In the genomic region with DNA sequence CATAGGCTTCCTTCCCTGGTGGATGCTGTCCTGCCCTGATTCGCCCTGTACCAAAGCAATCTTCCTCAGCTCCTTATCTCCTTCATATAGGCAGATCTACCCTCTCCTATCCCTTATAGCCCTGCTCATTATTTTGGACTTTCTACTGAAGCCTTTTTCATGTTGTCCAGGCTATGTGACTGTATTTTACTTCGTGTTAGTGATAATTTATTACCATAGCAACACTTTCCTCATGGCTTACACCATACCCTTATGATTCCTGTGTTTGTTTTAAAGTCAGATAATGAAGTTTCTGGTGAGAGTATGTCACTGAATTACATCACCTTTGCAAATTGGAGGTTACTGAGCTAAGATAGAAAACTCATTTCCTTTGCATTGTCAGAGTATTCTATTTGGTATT, we compare ENCODE assay signal across 1 cellular context.
TF ChIP-seq lines count a peak whose summit lies in the region.

No MANE protein-coding gene starts in this region.

TF ChIP-seq in IMR-90, 13 proteins besides CTCF, POLR2A, EP300 and RAD21:
- TF ChIP-seq CEBPB (IDR thresholded peaks at IDR 0.05; ENCODE audit: low read depth, low read length): peak; percentile 72
- TF ChIP-seq NFE2L2 (IDR thresholded peaks at IDR 0.05; ENCODE audit: low read depth, low read length): no peak
